ENCODE assay signal across 1 cellular context in genomic region chr20:47345214-47345613, GRCh38.
TF ChIP-seq lines count a peak whose summit lies in the region.

No MANE protein-coding gene starts in this region.

TF ChIP-seq in IMR-90, 13 proteins besides CTCF, POLR2A, EP300 and RAD21:
- TF ChIP-seq MXI1 (IDR thresholded peaks at IDR 0.05; ENCODE audit: borderline replicate concordance, low read depth, low read length) (no peak), CEBPB (IDR thresholded peaks at IDR 0.05; ENCODE audit: low read depth, low read length) (no peak), BHLHE40 (IDR thresholded peaks at IDR 0.05; ENCODE audit: low read depth, low read length) (no peak), CHD1 (IDR thresholded peaks at IDR 0.05; ENCODE audit: low read depth, low read length) (no peak), USF2 (IDR thresholded peaks at IDR 0.05; ENCODE audit: low read depth, low read length) (no peak), FOS (IDR thresholded peaks at IDR 0.05; ENCODE audit: low read depth, low read length) (no peak), NFE2L2 (IDR thresholded peaks at IDR 0.05; ENCODE audit: low read depth, low read length) (no peak), SMC3 (IDR thresholded peaks at IDR 0.05; ENCODE audit: low read depth, low read length) (no peak), ELK1 (IDR thresholded peaks at IDR 0.05; ENCODE audit: borderline replicate concordance, low read depth, low read length) (no peak), RFX5 (IDR thresholded peaks at IDR 0.05; ENCODE audit: low read depth, low read length) (no peak), RCOR1 (IDR thresholded peaks at IDR 0.05; ENCODE audit: insufficient replicate concordance, low read length) (no peak), MAZ (IDR thresholded peaks at IDR 0.05; ENCODE audit: borderline replicate concordance, low read depth, low read length) (no peak), MAFK (IDR thresholded peaks at IDR 0.05; ENCODE audit: low read depth, low read length) (no peak)
TF ChIP-seq in IMR-90: peak in this region for 0.
